8 cellular contexts compared by ENCODE assay signal in the genomic region with DNA sequence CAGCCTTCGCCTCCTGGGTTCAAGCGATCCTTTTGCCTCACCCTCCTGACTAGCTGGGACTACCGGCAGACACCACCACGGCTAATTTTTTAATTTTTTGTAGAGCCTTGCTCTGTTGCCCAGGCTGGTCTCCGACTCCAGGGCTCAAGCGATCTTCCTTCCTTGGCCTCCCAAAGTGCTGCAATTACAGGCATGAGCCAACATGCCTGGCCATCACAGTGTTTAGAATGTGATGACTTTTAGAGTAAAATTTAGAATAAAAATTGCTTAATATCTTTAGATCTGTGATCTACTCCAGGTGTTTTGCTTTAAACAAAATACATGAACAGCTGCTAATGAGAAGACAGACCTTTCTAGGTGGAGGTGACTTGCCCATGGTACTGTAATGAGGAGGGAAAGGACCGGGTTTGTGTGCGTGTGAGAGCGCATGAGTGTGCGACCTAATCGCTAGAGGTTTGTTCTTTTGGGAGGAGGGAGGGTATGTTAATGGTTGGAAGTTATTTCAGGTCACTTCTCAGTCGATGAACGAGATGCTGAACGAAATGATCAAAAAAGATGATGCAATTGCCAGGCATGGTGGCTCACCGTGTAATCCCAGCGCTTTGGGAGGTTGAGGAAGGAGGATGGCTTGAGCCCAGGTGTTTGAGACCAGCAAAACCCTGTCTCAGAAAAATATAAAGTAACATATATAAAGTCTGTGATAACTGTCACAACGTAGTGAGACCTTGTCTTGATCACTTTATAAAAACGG. TPM values are rescaled to one million over a fixed set of nuclear protein-coding genes. Genes with fewer than 3 reads are reported as not detected.
A peak's percentile ranks its signal among the peaks of the same experiment; 100 is the strongest.
DNase-seq lines count a peak whose midpoint lies in the region; ATAC-seq and TF ChIP-seq lines count a peak whose summit lies in the region.

No MANE protein-coding gene starts in this region.

- H3K4me2 ChIP-seq in BLaER1 treated with 17β-estradiol and CSF1 and Interleukin-3, amounts not matched to agents 10 nM and 100 nM, result peak overlapping the region; percentile 82 to 97 (median 94)

- H3K36me3 ChIP-seq in BLaER1 treated with 17β-estradiol and CSF1 and Interleukin-3, amounts not matched to agents 10 nM and 100 nM, result peaks cover 6 to 57% (median 51%) of the 10 kb centered on the region in 11 experiments

- no peaks in the 10 kb centered on the region for H3K27me3 ChIP-seq in BLaER1 treated with 17β-estradiol and CSF1 and Interleukin-3, amounts not matched to agents 10 nM and 100 nM

- ATAC-seq in central memory CD8-positive, alpha-beta T cell (replicated peaks; ENCODE audit: extremely low read depth, poor library complexity, severe bottlenecking), result no peak
- no peak for ATAC-seq in natural killer cell
- no peak for ATAC-seq in GM19463 (IDR thresholded peaks at IDR 0.05; ENCODE audit: unreplicated experiment)

- H3K9ac ChIP-seq in BLaER1 treated with 17β-estradiol and CSF1 and Interleukin-3, amounts not matched to agents 10 nM and 100 nM, result peak overlapping the region; percentile 91 to 99 (median 98); a peak in 21 of 22 replicates

- intact Hi-C loops in natural killer cell (cut with micrococcal nuclease), result no loop called here

- H4K20me1 ChIP-seq in BLaER1 treated with 17β-estradiol and CSF1 and Interleukin-3, amounts not matched to agents 10 nM and 100 nM, result peaks cover 60 to 68% (median 66%) of the 10 kb centered on the region in 11 experiments; a peak in 21 of 22 replicates

- no peaks in the 10 kb centered on the region for H3K9me3 ChIP-seq in BLaER1 treated with 17β-estradiol and CSF1 and Interleukin-3, amounts not matched to agents 10 nM and 100 nM (replicated peaks in 1 of 11)

- no peak overlapping the region for H3K27ac Mint-ChIP-seq in central memory CD8-positive, alpha-beta T cell (ENCODE audit: low read depth)
- no peak overlapping the region for H3K27ac Mint-ChIP-seq in natural killer cell

- peak overlapping the region in 7 of 11 experiments; percentile 32 to 100 (median 99); a peak in 6 of 22 replicates for H3K27ac ChIP-seq in BLaER1 treated with 17β-estradiol and CSF1 and Interleukin-3, amounts not matched to agents 10 nM and 100 nM

- peaks cover 20 to 52% (median 40%) of the 10 kb centered on the region in 10 experiments for H3K4me1 ChIP-seq in BLaER1 treated with 17β-estradiol and CSF1 and Interleukin-3, amounts not matched to agents 10 nM and 100 nM

- no peaks in the 10 kb centered on the region for H3K9me3 Mint-ChIP-seq in central memory CD8-positive, alpha-beta T cell
- no peaks in the 10 kb centered on the region for H3K9me3 Mint-ChIP-seq in natural killer cell

- peak overlapping the region; percentile 83 for H3K4me3 Mint-ChIP-seq in central memory CD8-positive, alpha-beta T cell
- peak overlapping the region; percentile 53 for H3K4me3 Mint-ChIP-seq in natural killer cell

- no peak for TF ChIP-seq CTCF in LNCaP clone FGC (IDR thresholded peaks at IDR 0.05; ENCODE audit: control insufficient read depth, extremely low read depth, insufficient read depth)
- no peak for TF ChIP-seq CTCF in natural killer cell (IDR thresholded peaks at IDR 0.05)

- peaks cover 14% of the 10 kb centered on the region for H3K36me3 Mint-ChIP-seq in central memory CD8-positive, alpha-beta T cell (ENCODE audit: insufficient read depth)
- no peaks in the 10 kb centered on the region for H3K36me3 Mint-ChIP-seq in natural killer cell

- DNase-seq in LNCaP clone FGC (ENCODE audit: low read depth) (no peak), natural killer cell (no peak), nucleus accumbens (lab: John Stamatoyannopoulos, UW) (no peak), NCI-H2196 treated with DMSO at 0.1 percent for 48 hours (lab: John Stamatoyannopoulos, UW; ENCODE audit: unreplicated experiment) (no peak)
- DNase-seq in central memory CD8-positive, alpha-beta T cell (ENCODE audit: low spot score in 2 of 2), result no peak
- DNase-seq in effector CD8-positive, alpha-beta T cell (lab: John Stamatoyannopoulos, UW), result no peak

- H3K4me3 ChIP-seq in BLaER1 treated with 17β-estradiol and CSF1 and Interleukin-3, amounts not matched to agents 10 nM and 100 nM, result peak overlapping the region; percentile 83 to 100 (median 99)
- H3K4me3 ChIP-seq in LNCaP clone FGC (ENCODE audit: low read depth, low read length), result peak overlapping the region; percentile 76; the same call in 1 of the 2 replicates

- peaks cover 33% of the 10 kb centered on the region for H3K4me1 Mint-ChIP-seq in central memory CD8-positive, alpha-beta T cell
- H3K4me1 Mint-ChIP-seq in natural killer cell, result peaks cover 39 to 48% of the 10 kb centered on the region in 2 donors

- no peaks in the 10 kb centered on the region for H3K27me3 Mint-ChIP-seq in central memory CD8-positive, alpha-beta T cell
- H3K27me3 Mint-ChIP-seq in natural killer cell (ENCODE audit: low read depth in 2 of 2), result no peaks in the 10 kb centered on the region

RNA-seq across cellular contexts. Expression of gene CNOT6, which starts 2.0 kb away (rescaled TPM):
- total RNA-seq in natural killer cell, result 10 to 100 TPM; 20.9 to 32.4 (median 26.1) TPM
